ENCODE assay signal across 10 cellular contexts in genomic region chr21:41362605-41363369, GRCh38. TPM values are rescaled to one million over a fixed set of nuclear protein-coding genes. Genes with fewer than 3 reads are reported as not detected.
DNase-seq lines count a peak whose midpoint lies in the region; ATAC-seq, FAIRE-seq and TF ChIP-seq lines count a peak whose summit lies in the region.
"Had no signal": no experiment of that assay in that cellular context is flagged by ENCODE, and none has a peak within 500 bp of the region (broad histone marks: within the 10 kb centered on the region; RNA-seq: fewer than 3 reads in every experiment).

No MANE protein-coding gene starts in this region.

- H3K79me1 ChIP-seq in mesendoderm (ENCODE audit: low read length): no peaks in the 10 kb centered on the region

- H2AFZ ChIP-seq in HepG2 (ENCODE audit: low read length): no peak overlapping the region

- CTCF ChIA-PET in HepG2 (lab: Yijun Ruan, JAX; ENCODE audit: low intra/inter-chr PET ratio, low total read pairs): interaction anchor here (3.2 kb wide), 1 partner anchor 80 kb away, joined by 35 read pairs; no protein-coding TSS in a partner anchor

- H3K4ac ChIP-seq in mesendoderm (ENCODE audit: low read depth, low read length): no peak overlapping the region

- H4K20me1 ChIP-seq in HepG2 (ENCODE audit: insufficient read depth, low read length): no peaks in the 10 kb centered on the region

- 0 out of 5 replicates have a peak, but pooled peaks cover 0 to 2% of the 10 kb centered on the region in 2 experiments for H3K36me3 ChIP-seq in HepG2 (replicated peaks in 1 of 2; ENCODE audit: control insufficient read depth in 1 of 2, insufficient read depth in 2 of 2, low read length in 2 of 2)
- no peaks in the 10 kb centered on the region for H3K36me3 ChIP-seq in thymus (ENCODE audit: control insufficient read depth, insufficient read depth)
- H3K36me3 ChIP-seq in mesendoderm (ENCODE audit: control insufficient read depth, insufficient read depth, low read length): no peaks in the 10 kb centered on the region
- H3K36me3 ChIP-seq in mucosa of descending colon (ENCODE audit: low read depth): no peaks in the 10 kb centered on the region

- H3K9ac ChIP-seq in HepG2 (ENCODE audit: insufficient read depth, low read depth, low read length) (no peak overlapping the region), mesendoderm (ENCODE audit: low read length) (no peak overlapping the region)

- 78% methylated on average over 16 of the region's 16 CpGs for WGBS in HepG2 (ENCODE audit: low lambda C conversion rate)
- 76% methylated on average over 16 of the region's 16 CpGs for WGBS in thymus
- no CpG with 5 or more reads among the region's 16 CpGs for WGBS in mesendoderm (ENCODE audit: extremely low coverage, insufficient coverage, low lambda C conversion rate)

- FAIRE-seq in HepG2 (lab: Jason Lieb, UNC): no peak
- FAIRE-seq: A204.1 had no signal

- H3K79me2 ChIP-seq in HepG2 (ENCODE audit: insufficient read depth, low read length): no peaks in the 10 kb centered on the region
- no peaks in the 10 kb centered on the region for H3K79me2 ChIP-seq in mesendoderm (ENCODE audit: control insufficient read depth, insufficient read depth, low read length)

- no TSS peak for BruUV-seq in HepG2 (replicated peaks; lab: Mats Ljungman, UMichigan)

- TF ChIP-seq RAD21 in HepG2 (CRISPR knock-in tag; IDR thresholded peaks at IDR 0.05): no peak

- no peak overlapping the region for H2BK15ac ChIP-seq in mesendoderm (replicated peaks; ENCODE audit: low read depth)

- ATAC-seq in activated T-cell treated with anti-CD3 and anti-CD28 coated beads, Interleukin-2, amount 50 U/mL, for 4 hours: no peak
- no peak; the same call in 2 of the 3 replicates for ATAC-seq in HepG2
- ATAC-seq in sciatic nerve: no peak
- ATAC-seq in mucosa of descending colon: no peak

- no peak overlapping the region for H3K18ac ChIP-seq in mesendoderm (ENCODE audit: low read length)

- peak overlapping the region; percentile 32 to 65 (median 41); a peak in 5 of 6 replicates for H3K4me3 ChIP-seq in HepG2 (replicated peaks in 1 of 3; ENCODE audit: insufficient read depth in 1 of 3, low read depth in 2 of 3, low read length in 3 of 3)
- peak overlapping the region; percentile 46 for H3K4me3 ChIP-seq in thymus (ENCODE audit: low read length)
- no peak overlapping the region for H3K4me3 ChIP-seq in mesendoderm (ENCODE audit: low read length)
- no peak overlapping the region for H3K4me3 ChIP-seq in mucosa of descending colon

- peaks cover 58% of the 10 kb centered on the region for H3K4me1 Mint-ChIP-seq in activated CD4-positive, alpha-beta T cell treated with anti-CD3 and anti-CD28 coated beads, Interleukin-2, amount 10 ng/mL, durations not matched to agents 24 days and 14 days
- H3K4me1 Mint-ChIP-seq in activated T-cell treated with anti-CD3 and anti-CD28 coated beads, Interleukin-2, amount 50 U/mL, for 4 hours (ENCODE audit: low read depth): peaks cover 63% of the 10 kb centered on the region

- H3K4me1 ChIP-seq in HepG2 (ENCODE audit: insufficient read depth, low read length) (peaks cover 72% of the 10 kb centered on the region), thymus (ENCODE audit: control insufficient read depth, insufficient read depth, low read length) (peaks cover 34% of the 10 kb centered on the region), mesendoderm (ENCODE audit: control insufficient read depth, low read depth, low read length) (no peaks in the 10 kb centered on the region), mucosa of descending colon (ENCODE audit: low read depth) (peaks cover 21% of the 10 kb centered on the region)

- no peak overlapping the region for H3K56ac ChIP-seq in mesendoderm (ENCODE audit: low read length)

- H3K27me3 ChIP-seq in HepG2 (ENCODE audit: control insufficient read depth in 1 of 2, insufficient read depth in 2 of 2, low read length in 2 of 2): no peaks in the 10 kb centered on the region
- no peaks in the 10 kb centered on the region for H3K27me3 ChIP-seq in thymus (ENCODE audit: control insufficient read depth, insufficient read depth)
- H3K27me3 ChIP-seq in mesendoderm (ENCODE audit: insufficient read depth, low read length, poor library complexity): no peaks in the 10 kb centered on the region

- H3K27ac ChIP-seq in HepG2 (ENCODE audit: extremely low read length, insufficient read depth, low read length) (peak overlapping the region; percentile 15), thymus (ENCODE audit: low read depth) (peak overlapping the region; percentile 97), mesendoderm (ENCODE audit: low read depth, low read length) (no peak overlapping the region)

- POLR2A ChIA-PET in HepG2 (lab: Yijun Ruan, JAX): no interaction called here

- no peak overlapping the region for H2BK120ac ChIP-seq in mesendoderm (ENCODE audit: low read depth, low read length)

- H3K4me2 ChIP-seq in HepG2 (ENCODE audit: low read depth, low read length): peak overlapping the region; percentile 80
- H3K4me2 ChIP-seq in mesendoderm (ENCODE audit: low read length): no peak overlapping the region

- H4K5ac ChIP-seq in mesendoderm (ENCODE audit: low read length): no peak overlapping the region

- in situ Hi-C loops in HepG2 (cut with HindIII; ENCODE audit: extremely low pct_ligation_motif_present, low pct_unique_long_range_greater_than_20kb): loop anchor here (5.0 kb wide), 1 partner anchor 75 kb away; no protein-coding TSS in a partner anchor

- intact Hi-C loops in activated CD4-positive, alpha-beta T cell treated with anti-CD3 and anti-CD28 coated beads, Interleukin-2, amount 10 ng/mL, durations not matched to agents 24 days and 14 days (cut with micrococcal nuclease): loop anchor here (2.0 to 10.0 kb wide), 4 partner anchors 64 to 1162 kb away; partner anchors contain the start of gene MX1
- intact Hi-C loops in HepG2 (cut with micrococcal nuclease; ENCODE audit: unreplicated experiment) (no loop called here), sciatic nerve (cut with DNase I) (loop anchor here (10.0 kb wide), 1 partner anchor 238 kb away; no protein-coding TSS in a partner anchor), mucosa of descending colon (cut with DNase I, micrococcal nuclease) (no loop called here)

- TF ChIP-seq CTCF in HepG2 (CRISPR knock-in tag; IDR thresholded peaks at IDR 0.05) (no peak), mucosa of descending colon (IDR thresholded peaks at IDR 0.05) (no peak)

- no peak overlapping the region for H3K23ac ChIP-seq in mesendoderm (ENCODE audit: low read length)

- H4K8ac ChIP-seq in mesendoderm (ENCODE audit: low read depth, low read length): no peak overlapping the region

- TF ChIP-seq EP300 in HepG2 (IDR thresholded peaks at IDR 0.05; ENCODE audit: low read depth in 2 of 2, low read length in 2 of 2) (no peak), HepG2 (CRISPR knock-in tag; IDR thresholded peaks at IDR 0.05; ENCODE audit: borderline replicate concordance) (no peak)

- peaks cover 31% of the 10 kb centered on the region for H3K36me3 Mint-ChIP-seq in activated CD4-positive, alpha-beta T cell treated with anti-CD3 and anti-CD28 coated beads, Interleukin-2, amount 10 ng/mL, durations not matched to agents 24 days and 14 days (ENCODE audit: low read depth)
- H3K36me3 Mint-ChIP-seq in activated T-cell treated with anti-CD3 and anti-CD28 coated beads, Interleukin-2, amount 50 U/mL, for 4 hours (ENCODE audit: insufficient read depth): peaks cover 21% of the 10 kb centered on the region

- H3K4me3 Mint-ChIP-seq in activated CD4-positive, alpha-beta T cell treated with anti-CD3 and anti-CD28 coated beads, Interleukin-2, amount 10 ng/mL, durations not matched to agents 24 days and 14 days: peak overlapping the region; percentile 89
- peak overlapping the region; percentile 90 for H3K4me3 Mint-ChIP-seq in activated T-cell treated with anti-CD3 and anti-CD28 coated beads, Interleukin-2, amount 50 U/mL, for 4 hours

- no peak for DNase-seq in activated CD4-positive, alpha-beta T cell treated with anti-CD3 and anti-CD28 coated beads, Interleukin-2, amount 10 ng/mL, durations not matched to agents 24 days and 14 days
- DNase-seq in activated CD4-positive, alpha-beta T cell treated with anti-CD3 and anti-CD28 coated beads for 48 hours: no peak
- no peak for DNase-seq in activated T-cell treated with anti-CD3 and anti-CD28 coated beads, Interleukin-2, amount 50 U/mL, for 4 hours
- no peak for DNase-seq in HepG2 (ENCODE audit: low spot score)
- DNase-seq in sciatic nerve (ENCODE audit: low spot score): no peak
- no peak for DNase-seq in mesendoderm
- no peak for DNase-seq in mucosa of descending colon

- no peak for TF ChIP-seq POLR2A in HepG2 (IDR thresholded peaks at IDR 0.05; ENCODE audit: insufficient read depth in 1 of 2, low read depth in 2 of 2, low read length in 2 of 2)

- H3K9me3 ChIP-seq in HepG2 (ENCODE audit: low read length) (no peaks in the 10 kb centered on the region), thymus (ENCODE audit: control insufficient read depth) (no peaks in the 10 kb centered on the region), mucosa of descending colon (no peaks in the 10 kb centered on the region)

- no peaks in the 10 kb centered on the region for H3K9me3 Mint-ChIP-seq in activated CD4-positive, alpha-beta T cell treated with anti-CD3 and anti-CD28 coated beads, Interleukin-2, amount 10 ng/mL, durations not matched to agents 24 days and 14 days
- no peaks in the 10 kb centered on the region for H3K9me3 Mint-ChIP-seq in activated T-cell treated with anti-CD3 and anti-CD28 coated beads, Interleukin-2, amount 50 U/mL, for 4 hours

- H3K27ac Mint-ChIP-seq in activated CD4-positive, alpha-beta T cell treated with anti-CD3 and anti-CD28 coated beads, Interleukin-2, amount 10 ng/mL, durations not matched to agents 24 days and 14 days: peak overlapping the region; percentile 95

- H3K27me3 Mint-ChIP-seq in activated CD4-positive, alpha-beta T cell treated with anti-CD3 and anti-CD28 coated beads, Interleukin-2, amount 10 ng/mL, durations not matched to agents 24 days and 14 days: no peaks in the 10 kb centered on the region
- H3K27me3 Mint-ChIP-seq in activated T-cell treated with anti-CD3 and anti-CD28 coated beads, Interleukin-2, amount 50 U/mL, for 4 hours (ENCODE audit: low read depth): no peaks in the 10 kb centered on the region

- no peak overlapping the region for H2BK5ac ChIP-seq in mesendoderm (ENCODE audit: low read length)

- H2AK5ac ChIP-seq in mesendoderm (ENCODE audit: low read length): no peak overlapping the region

RNA-seq across cellular contexts. Expression of gene MX2, which starts 1.0 kb away (rescaled TPM):
- 8.6 and 11.5 TPM in 2 replicates for total RNA-seq in activated CD4-positive, alpha-beta T cell treated with anti-CD3 and anti-CD28 coated beads, Interleukin-2, amount 10 ng/mL, durations not matched to agents 24 days and 14 days
- total RNA-seq in activated T-cell treated with anti-CD3 and anti-CD28 coated beads, Interleukin-2, amount 50 U/mL, for 4 hours: 1 to 10 TPM; 6.1 to 7.6 (median 7.4) TPM
- 35.7 and 46.9 TPM in 2 replicates for total RNA-seq in HepG2 (2016; rRNA removed; fragmentation: Illumina TruSeq; extraction: Trizol)
- total RNA-seq in HepG2 (2016; cell fraction: cytosol; rRNA removed; fragmentation: Illumina TruSeq; extraction: Trizol; ENCODE audit: low read depth): 13.1 and 13.9 TPM in 2 replicates
- 36.0 and 40.4 TPM in 2 replicates for total RNA-seq in HepG2 (2016; cell fraction: insoluble cytoplasmic fraction; rRNA removed; fragmentation: Illumina TruSeq; extraction: Trizol)
- total RNA-seq in HepG2 (2016; cell fraction: membrane; rRNA removed; fragmentation: Illumina TruSeq; extraction: Trizol): 49.7 and 53.9 TPM in 2 replicates
- 22.1 and 28.5 TPM in 2 replicates for total RNA-seq in HepG2 (2016; cell fraction: nucleus; rRNA removed; fragmentation: Illumina TruSeq; extraction: Trizol)
- 24.0 and 26.3 TPM in 2 replicates for polyA plus RNA-seq in HepG2 (2011; rRNA removed)
- 19.7 and 23.1 TPM in 2 replicates for polyA plus RNA-seq in HepG2 (2011; cell fraction: cytosol; rRNA removed)
- 20.8 and 25.8 TPM in 2 replicates for polyA plus RNA-seq in HepG2 (2011; cell fraction: nucleus; rRNA removed)
- polyA plus RNA-seq in HepG2 (2012): 21.5 and 22.7 TPM in 2 replicates
- polyA plus RNA-seq in HepG2 (2016; cell fraction: cytosol; fragmentation: Illumina TruSeq; extraction: Trizol; ENCODE audit: low read depth): 15.4 and 17.8 TPM in 2 replicates
- 34.6 and 40.6 TPM in 2 replicates for polyA plus RNA-seq in HepG2 (2016; cell fraction: insoluble cytoplasmic fraction; fragmentation: Illumina TruSeq; extraction: Trizol; ENCODE audit: low read depth)
- 37.5 and 39.1 TPM in 2 replicates for polyA plus RNA-seq in HepG2 (2016; cell fraction: membrane; fragmentation: Illumina TruSeq; extraction: Trizol; ENCODE audit: low read depth)
- polyA plus RNA-seq in HepG2 (2016; cell fraction: nucleus; fragmentation: Illumina TruSeq; extraction: Trizol; ENCODE audit: insufficient read depth, low read depth): 26.6 and 29.1 TPM in 2 replicates
- polyA minus RNA-seq in HepG2 (2011; rRNA and poly(A)+ RNA removed; ENCODE audit: low replicate concordance): 0.21 and 25.1 TPM in 2 replicates
- polyA minus RNA-seq in HepG2 (2011; cell fraction: cytosol; rRNA and poly(A)+ RNA removed): 15.5 and 16.9 TPM in 2 replicates
- polyA minus RNA-seq in HepG2 (2011; cell fraction: nucleus; rRNA and poly(A)+ RNA removed): 45.6 and 52.1 TPM in 2 replicates
- 33.0 TPM for polyA plus RNA-seq in thymus
- total RNA-seq in sciatic nerve: 19.0 TPM
- polyA plus RNA-seq in mesendoderm (2013, experiment 1 of 2): 11.1 TPM
- polyA plus RNA-seq in mesendoderm (2013, experiment 2 of 2): 10.7 TPM
- total RNA-seq in mucosa of descending colon: 1 to 10 TPM; 2.5 to 9.2 (median 6.3) TPM

RNA-seq across cellular contexts. Expression of gene FAM3B, which starts 46.2 kb away (rescaled TPM):
- total RNA-seq in activated CD4-positive, alpha-beta T cell treated with anti-CD3 and anti-CD28 coated beads, Interleukin-2, amount 10 ng/mL, durations not matched to agents 24 days and 14 days: not detected in 2 replicates
- not detected for total RNA-seq in activated T-cell treated with anti-CD3 and anti-CD28 coated beads, Interleukin-2, amount 50 U/mL, for 4 hours
- total RNA-seq in HepG2 (2016; rRNA removed; fragmentation: Illumina TruSeq; extraction: Trizol) (41.9 and 62.0 TPM in 2 replicates), sciatic nerve (0.80 TPM), mucosa of descending colon (1 to 10 TPM in 1 of 3 donors, under 1 TPM in 1, not detected in 1; 0.70 to 2.3 TPM)
- 39.6 and 40.5 TPM in 2 replicates for total RNA-seq in HepG2 (2016; cell fraction: cytosol; rRNA removed; fragmentation: Illumina TruSeq; extraction: Trizol; ENCODE audit: low read depth)
- 44.1 and 62.5 TPM in 2 replicates for total RNA-seq in HepG2 (2016; cell fraction: insoluble cytoplasmic fraction; rRNA removed; fragmentation: Illumina TruSeq; extraction: Trizol)
- total RNA-seq in HepG2 (2016; cell fraction: membrane; rRNA removed; fragmentation: Illumina TruSeq; extraction: Trizol): 34.8 and 38.7 TPM in 2 replicates
- 51.9 and 55.6 TPM in 2 replicates for total RNA-seq in HepG2 (2016; cell fraction: nucleus; rRNA removed; fragmentation: Illumina TruSeq; extraction: Trizol)
- polyA plus RNA-seq in HepG2 (2011; rRNA removed) (43.6 and 46.5 TPM in 2 replicates), thymus (8.5 TPM)
- 35.5 and 35.6 TPM in 2 replicates for polyA plus RNA-seq in HepG2 (2011; cell fraction: cytosol; rRNA removed)
- polyA plus RNA-seq in HepG2 (2011; cell fraction: nucleus; rRNA removed): 32.7 and 33.7 TPM in 2 replicates
- polyA plus RNA-seq in HepG2 (2012): 27.9 and 41.5 TPM in 2 replicates
- polyA plus RNA-seq in HepG2 (2016; cell fraction: cytosol; fragmentation: Illumina TruSeq; extraction: Trizol; ENCODE audit: low read depth): 38.5 and 45.0 TPM in 2 replicates
- polyA plus RNA-seq in HepG2 (2016; cell fraction: insoluble cytoplasmic fraction; fragmentation: Illumina TruSeq; extraction: Trizol; ENCODE audit: low read depth): 40.2 and 42.4 TPM in 2 replicates
- 30.8 and 35.2 TPM in 2 replicates for polyA plus RNA-seq in HepG2 (2016; cell fraction: membrane; fragmentation: Illumina TruSeq; extraction: Trizol; ENCODE audit: low read depth)
- polyA plus RNA-seq in HepG2 (2016; cell fraction: nucleus; fragmentation: Illumina TruSeq; extraction: Trizol; ENCODE audit: insufficient read depth, low read depth): 91.4 and 98.1 TPM in 2 replicates
- 36.1 TPM in 1 of 2 replicates, not detected in the other for polyA minus RNA-seq in HepG2 (2011; rRNA and poly(A)+ RNA removed; ENCODE audit: low replicate concordance)
- polyA minus RNA-seq in HepG2 (2011; cell fraction: cytosol; rRNA and poly(A)+ RNA removed): 9.9 and 12.2 TPM in 2 replicates
- polyA minus RNA-seq in HepG2 (2011; cell fraction: nucleus; rRNA and poly(A)+ RNA removed): 15.6 and 18.9 TPM in 2 replicates
- polyA plus RNA-seq in mesendoderm (2013, experiment 1 of 2): 1.6 TPM
- 1.9 TPM for polyA plus RNA-seq in mesendoderm (2013, experiment 2 of 2)
- total RNA-seq: renal cortical epithelial cell had no signal

Comparison
In these comparisons a context has a peak if more than half of its experiments do, and no peak if none do; other contexts are left out.
1. H3K4me3 ChIP-seq: peak in HepG2 (3 of 3) and thymus (single experiment); none in mesendoderm (single experiment) and mucosa of descending colon (single experiment).
2. RNA of gene FAM3B, which starts 46.2 kb away (total RNA-seq): 34.8 to 62.5 TPM in HepG2; 0.80 TPM in sciatic nerve (single experiment), 0.70 to 2.3 TPM in mucosa of descending colon, not detected in activated T-cell treated with anti-CD3 and anti-CD28 coated beads, Interleukin-2, amount 50 U/mL, for 4 hours and not detected in activated CD4-positive, alpha-beta T cell treated with anti-CD3 and anti-CD28 coated beads, Interleukin-2, amount 10 ng/mL, durations not matched to agents 24 days and 14 days; every median in the first group is over 10 times any median in the second.
3. intact Hi-C loops: an anchor here in activated CD4-positive, alpha-beta T cell treated with anti-CD3 and anti-CD28 coated beads, Interleukin-2, amount 10 ng/mL, durations not matched to agents 24 days and 14 days (2.0 to 10.0 kb wide) and sciatic nerve (10.0 kb wide); none called in HepG2 and mucosa of descending colon.